25 cellular contexts compared by ENCODE assay signal in genomic region chr2:108577099-108577498, GRCh38.
"Had no signal": no experiment of that assay in that cellular context is flagged by ENCODE, and none has a peak within 500 bp of the region (broad histone marks: within the 10 kb centered on the region; RNA-seq: fewer than 3 reads in every experiment).

No MANE protein-coding gene starts in this region.

- ATAC-seq: foreskin keratinocyte had no signal

- H3K4me3 ChIP-seq: lung, right atrium auricular region, skin epidermis, vagina had no signal

- H3K9me3 ChIP-seq: right atrium auricular region, SK-N-SH, vagina had no signal

- H3K27me3 ChIP-seq: foreskin keratinocyte, right atrium auricular region, vagina had no signal

- H3K9ac ChIP-seq: SK-N-SH had no signal

- H3K4me3 Mint-ChIP-seq: endodermal cell, neural crest cell had no signal

- H3K27ac ChIP-seq: foreskin keratinocyte, right atrium auricular region had no signal

- H3K27me3 Mint-ChIP-seq: progenitor cell of endocrine pancreas had no signal

- H3K36me3 ChIP-seq: right atrium auricular region, vagina had no signal

- H3K27ac Mint-ChIP-seq: endodermal cell, progenitor cell of endocrine pancreas had no signal

- H3K9me3 Mint-ChIP-seq: endodermal cell, neural crest cell had no signal

- H3K4me2 ChIP-seq: SK-N-SH had no signal

- H3K9me2 ChIP-seq: SK-N-SH had no signal

- DNase-seq: activated CD4-positive, alpha-beta T cell treated with anti-CD3 and anti-CD28 coated beads, Interleukin-2, amount 50 U/mL, for 1 hour; activated CD4-positive, CD25-positive, alpha-beta regulatory T cell treated with anti-CD3 and anti-CD28 coated beads, Interleukin-2, amount 50 U/mL, for 72 hours; activated CD8-positive, alpha-beta memory T cell treated with anti-CD3 and anti-CD28 coated beads for 24 hours; activated CD8-positive, alpha-beta memory T cell treated with anti-CD3 and anti-CD28 coated beads, Interleukin-2, amount 50 U/mL, for 48 hours; activated effector memory CD4-positive, alpha-beta T cell treated with Interleukin-2 at 50 U/mL for 16 hours; activated naive CD4-positive, alpha-beta T cell treated with anti-CD3 and anti-CD28 coated beads, Interleukin-2, amount 50 U/mL, for 16 hours; activated T-cell treated with anti-CD3 and anti-CD28 coated beads, Interleukin-2, amount 50 U/mL, for 48 hours; endodermal cell; foreskin keratinocyte; glutamatergic neuron; hippocampal formation; islet precursor cell; midbrain; SK-N-SH; stimulated activated CD4-positive, alpha-beta T cell treated with anti-CD3 and anti-CD28 coated beads, Interleukin-15, amount 100 ng/mL, for 24 hours; stimulated activated CD4-positive, alpha-beta T cell treated with anti-CD3 and anti-CD28 coated beads, Interleukin-4, amount 100 ng/mL, for 24 hours; stimulated activated naive CD4-positive, alpha-beta T cell treated with Interleukin-2 at 50 U/mL for 16 hours; T-helper 9 cell; trophoblast cell had no signal
